8 cellular contexts compared by ENCODE assay signal in the genomic region with DNA sequence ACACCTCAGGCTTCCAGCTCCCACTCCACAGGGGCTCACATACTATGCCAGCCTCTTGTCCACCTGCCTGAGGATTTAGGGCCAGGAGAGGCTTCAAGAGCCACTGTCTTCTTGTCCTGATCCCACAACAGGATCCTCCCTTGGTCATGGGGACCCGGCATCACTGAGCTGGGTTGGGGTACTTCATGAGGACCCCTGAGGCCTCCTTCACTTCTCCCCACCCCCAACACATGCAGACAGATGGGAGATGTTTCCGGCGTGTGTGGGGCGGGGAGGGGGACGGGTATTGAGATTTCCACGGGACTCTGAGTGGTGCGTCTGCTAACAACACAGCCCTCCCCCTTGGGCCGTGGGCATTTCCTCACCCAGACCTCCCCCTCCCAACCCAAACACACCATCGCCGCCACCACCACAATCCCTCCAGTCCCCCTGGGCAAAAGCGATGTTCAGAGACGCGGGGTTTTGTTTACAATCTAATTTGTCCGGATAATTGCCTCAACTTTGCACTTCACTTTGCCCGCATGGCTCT. TPM values are rescaled to one million over a fixed set of nuclear protein-coding genes. Genes with fewer than 3 reads are reported as not detected.
A peak's percentile ranks its signal among the peaks of the same experiment; 100 is the strongest.
DNase-seq lines count a peak whose midpoint lies in the region; ATAC-seq, FAIRE-seq and TF ChIP-seq lines count a peak whose summit lies in the region.

No MANE protein-coding gene starts in this region.

- peaks cover 16% of the 10 kb centered on the region for H3K79me2 ChIP-seq in osteoblast (ENCODE audit: insufficient read depth, low read length)

- H3K27ac ChIP-seq in osteoblast (ENCODE audit: low read depth, low read length), result no peak overlapping the region

- H3K9me3 Mint-ChIP-seq in effector memory CD8-positive, alpha-beta T cell, result no peaks in the 10 kb centered on the region

- H3K4me2 ChIP-seq in osteoblast (ENCODE audit: insufficient read depth, low read length), result peak overlapping the region; percentile 95

- H3K4me1 ChIP-seq in osteoblast (ENCODE audit: insufficient read depth, low read length), result peaks cover 16% of the 10 kb centered on the region

- H2AFZ ChIP-seq in osteoblast (ENCODE audit: low read length), result peak overlapping the region; percentile 95

- H4K20me1 ChIP-seq in osteoblast (ENCODE audit: insufficient read depth, low read length), result peaks cover 24% of the 10 kb centered on the region

- peaks cover 22% of the 10 kb centered on the region for H3K36me3 Mint-ChIP-seq in effector memory CD8-positive, alpha-beta T cell (ENCODE audit: insufficient read depth)

- in situ Hi-C loops in Caki2 (cut with HindIII; ENCODE audit: low pct_unique_long_range_greater_than_20kb, low sequenced_read_pairs), result no loop called here

- TF ChIP-seq CTCF in osteoblast (IDR thresholded peaks at IDR 0.05; ENCODE audit: extremely low read depth, low read depth, low read length), result no peak

- FAIRE-seq in RCC 7860 (lab: Jason Lieb, UNC) (no peak), GM19239 (lab: Jason Lieb, UNC) (no peak)

- H3K27me3 Mint-ChIP-seq in effector memory CD8-positive, alpha-beta T cell, result no peaks in the 10 kb centered on the region

- no peak for ATAC-seq in effector memory CD8-positive, alpha-beta T cell (replicated peaks)
- no peak for ATAC-seq in GM21737 (IDR thresholded peaks at IDR 0.05; ENCODE audit: unreplicated experiment)

- peak overlapping the region; percentile 10 to 72 for H3K27ac Mint-ChIP-seq in effector memory CD8-positive, alpha-beta T cell

- no peaks in the 10 kb centered on the region for H3K9me3 ChIP-seq in osteoblast (ENCODE audit: low read depth, low read length)

- peak overlapping the region; percentile 76 for H3K4me3 ChIP-seq in osteoblast (ENCODE audit: insufficient read depth, low read length)

- H3K4me3 Mint-ChIP-seq in effector memory CD8-positive, alpha-beta T cell, result peak overlapping the region; percentile 84

- DNase-seq in Caki2 (ENCODE audit: low read depth) (peak; percentile 7), NCI-H146 (lab: John Stamatoyannopoulos, UW) (peak; percentile 51), osteoblast (ENCODE audit: insufficient read length, low spot score, missing footprints) (peak; percentile 14), RCC 7860 (ENCODE audit: low spot score) (no peak), GM19239 (ENCODE audit: insufficient read length, low spot score) (no peak)
- DNase-seq in effector memory CD8-positive, alpha-beta T cell, result no peak
- no peak for DNase-seq in stimulated activated naive CD4-positive, alpha-beta T cell (lab: John Stamatoyannopoulos, UW)

- H3K4me1 Mint-ChIP-seq in effector memory CD8-positive, alpha-beta T cell (ENCODE audit: low read depth in 2 of 2), result peaks cover 25 to 33% of the 10 kb centered on the region in 2 donors

- H3K27me3 ChIP-seq in osteoblast (ENCODE audit: insufficient read depth, low read length), result peaks cover 9% of the 10 kb centered on the region

- no peaks in the 10 kb centered on the region for H3K36me3 ChIP-seq in osteoblast (ENCODE audit: insufficient read depth, low read length)

RNA-seq across cellular contexts. Expression of gene FOXP4, which starts 0.9 kb away (rescaled TPM):
- 0.03 and 1.6 TPM in 2 replicates for total RNA-seq in Caki2 (2014; rRNA removed; shearing (Covaris generic); ENCODE audit: low replicate concordance)
- 2.9 and 3.3 TPM in 2 replicates for total RNA-seq in osteoblast

Comparison
In these comparisons a context has a peak if more than half of its experiments do, and no peak if none do; other contexts are left out.
1. DNase-seq: peak in Caki2 (single experiment), NCI-H146 (single experiment) and osteoblast (single experiment); none in effector memory CD8-positive, alpha-beta T cell (0 of 3), stimulated activated naive CD4-positive, alpha-beta T cell (0 of 6), RCC 7860 (single experiment) and GM19239 (single experiment).